ENCODE assay signal across 19 cellular contexts in the genomic region with DNA sequence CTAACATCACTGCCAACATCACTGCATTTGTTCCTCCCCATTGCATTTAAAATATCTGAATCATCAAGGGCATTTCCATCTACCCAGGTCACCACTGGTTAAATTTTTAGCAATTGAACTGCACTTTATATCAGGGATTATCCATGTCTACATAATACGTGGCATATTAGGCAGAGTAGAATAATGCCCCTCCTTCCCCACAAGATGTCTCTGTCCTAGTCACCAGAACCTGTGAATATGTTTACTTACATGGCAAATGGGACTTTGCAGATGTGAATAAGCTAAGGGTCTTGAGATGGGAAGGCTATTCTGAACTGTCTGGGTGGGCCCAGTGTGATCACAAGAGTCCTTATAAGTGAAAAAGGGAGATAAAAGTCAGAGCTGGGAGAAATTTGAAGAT.
DNase-seq lines count a peak whose midpoint lies in the region; ATAC-seq and TF ChIP-seq lines count a peak whose summit lies in the region.
"Had no signal": no experiment of that assay in that cellular context is flagged by ENCODE, and none has a peak within 500 bp of the region (broad histone marks: within the 10 kb centered on the region; RNA-seq: fewer than 3 reads in every experiment).

No MANE protein-coding gene starts in this region.

- no peaks in the 10 kb centered on the region for H3K4me1 ChIP-seq in effector memory CD4-positive, alpha-beta T cell (ENCODE audit: control insufficient read depth, insufficient read depth, low read length, poor library complexity, severe bottlenecking)
- H3K4me1 ChIP-seq: right lobe of liver had no signal

- H3K27me3 Mint-ChIP-seq in chondrocyte (ENCODE audit: low read depth) (no peaks in the 10 kb centered on the region), T-cell (peaks cover 0 to 3% of the 10 kb centered on the region in 2 donors)
- H3K27me3 Mint-ChIP-seq: B cell; central memory CD8-positive, alpha-beta T cell; stimulated activated memory B cell treated with anti-CD40 and anti-IgM and Interleukin-4, amounts not matched to agents 10 μg/mL and 1 μg/mL and 100 μg/mL, for 72 hours had no signal

- CTCF ChIA-PET in T-cell (lab: Charles Lee) = interaction anchor here in 1 of 2 donors (1.1 kb wide), 1 partner anchor 178 kb away, joined by 3 read pairs; no protein-coding TSS in a partner anchor

- H3K36me3 ChIP-seq in effector memory CD4-positive, alpha-beta T cell (ENCODE audit: control insufficient read depth, insufficient read depth, low read length) = no peaks in the 10 kb centered on the region
- H3K36me3 ChIP-seq: right lobe of liver had no signal

- no peaks in the 10 kb centered on the region for H3K27me3 ChIP-seq in effector memory CD4-positive, alpha-beta T cell (replicated peaks; ENCODE audit: control insufficient read depth, insufficient read depth, low read length, poor library complexity, severe bottlenecking)
- H3K27me3 ChIP-seq: right lobe of liver had no signal

- no peaks in the 10 kb centered on the region for H3K9me3 Mint-ChIP-seq in chondrocyte (ENCODE audit: low read depth)
- no peaks in the 10 kb centered on the region for H3K9me3 Mint-ChIP-seq in T-cell
- H3K9me3 Mint-ChIP-seq: activated naive CD4-positive, alpha-beta T cell treated with anti-CD3 and anti-CD28 coated beads, Interleukin-2, amount 50 U/mL, for 24 hours; central memory CD8-positive, alpha-beta T cell; stimulated activated memory B cell treated with anti-CD40 and anti-IgM and Interleukin-4, amounts not matched to agents 10 μg/mL and 1 μg/mL and 100 μg/mL, for 72 hours had no signal

- TF ChIP-seq POLR2A in NB4 (IDR thresholded peaks at IDR 0.05; ENCODE audit: extremely low read depth, insufficient read length) = no peak

- no peaks in the 10 kb centered on the region for H3K36me3 Mint-ChIP-seq in chondrocyte (ENCODE audit: low read depth)
- H3K36me3 Mint-ChIP-seq in T-cell = no peaks in the 10 kb centered on the region
- H3K36me3 Mint-ChIP-seq: activated naive CD4-positive, alpha-beta T cell treated with anti-CD3 and anti-CD28 coated beads, Interleukin-2, amount 50 U/mL, for 24 hours; stimulated activated memory B cell treated with anti-CD40 and anti-IgM and Interleukin-4, amounts not matched to agents 10 μg/mL and 1 μg/mL and 100 μg/mL, for 72 hours; WTC11 had no signal

- DNase-seq in NB4 (ENCODE audit: low read depth) = peak; percentile 38
- no peak for DNase-seq in chondrocyte (ENCODE audit: low spot score)
- no peak for DNase-seq in T-cell
- no peak for DNase-seq in left lobe of liver (ENCODE audit: low spot score)
- DNase-seq in effector memory CD4-positive, alpha-beta T cell = no peak
- DNase-seq in T-helper 9 cell = no peak
- DNase-seq: NCI-H1694; NCI-H526 treated with DMSO at 0.1 percent for 48 hours; right lobe of liver; SIG-M5; stimulated activated CD4-positive, alpha-beta T cell treated with anti-CD3 and anti-CD28 coated beads, Interleukin-4, amount 100 ng/mL, for 24 hours had no signal

- POLR2A ChIA-PET in T-cell (lab: Charles Lee) = no interaction called here

- no peak overlapping the region for H3K27ac ChIP-seq in C4-2B
- H3K27ac ChIP-seq in effector memory CD4-positive, alpha-beta T cell (ENCODE audit: insufficient read depth, low read length, poor library complexity, severe bottlenecking) = no peak overlapping the region
- H3K27ac ChIP-seq: right lobe of liver had no signal

- TF ChIP-seq CTCF in C4-2B (conservative IDR thresholded peaks at IDR 0.05) = peak; percentile 11; the same call in 1 of the 2 replicates
- TF ChIP-seq CTCF in NB4 (IDR thresholded peaks at IDR 0.05; ENCODE audit: low read depth, low read length) = peak; percentile 27
- TF ChIP-seq CTCF in chondrocyte (IDR thresholded peaks at IDR 0.05) = peak; percentile 40

- H3K27ac Mint-ChIP-seq in chondrocyte (ENCODE audit: unreplicated experiment) (no peak overlapping the region), T-cell (no peak overlapping the region)
- H3K27ac Mint-ChIP-seq: activated naive CD4-positive, alpha-beta T cell treated with anti-CD3 and anti-CD28 coated beads, Interleukin-2, amount 50 U/mL, for 24 hours; B cell; stimulated activated memory B cell treated with anti-CD40 and anti-IgM and Interleukin-4, amounts not matched to agents 10 μg/mL and 1 μg/mL and 100 μg/mL, for 72 hours; WTC11 had no signal

- H3K4me3 Mint-ChIP-seq in chondrocyte (ENCODE audit: unreplicated experiment) (no peak overlapping the region), T-cell (no peak overlapping the region)
- H3K4me3 Mint-ChIP-seq: activated naive CD4-positive, alpha-beta T cell treated with anti-CD3 and anti-CD28 coated beads, Interleukin-2, amount 50 U/mL, for 24 hours; B cell; central memory CD8-positive, alpha-beta T cell; stimulated activated memory B cell treated with anti-CD40 and anti-IgM and Interleukin-4, amounts not matched to agents 10 μg/mL and 1 μg/mL and 100 μg/mL, for 72 hours; WTC11 had no signal

- peaks cover 4% of the 10 kb centered on the region for H3K4me1 Mint-ChIP-seq in chondrocyte (ENCODE audit: low read depth)
- H3K4me1 Mint-ChIP-seq in T-cell = no peaks in the 10 kb centered on the region
- H3K4me1 Mint-ChIP-seq: activated naive CD4-positive, alpha-beta T cell treated with anti-CD3 and anti-CD28 coated beads, Interleukin-2, amount 50 U/mL, for 24 hours; central memory CD8-positive, alpha-beta T cell; stimulated activated memory B cell treated with anti-CD40 and anti-IgM and Interleukin-4, amounts not matched to agents 10 μg/mL and 1 μg/mL and 100 μg/mL, for 72 hours; WTC11 had no signal

- ATAC-seq in GM18867 (IDR thresholded peaks at IDR 0.05; ENCODE audit: unreplicated experiment) (peak; percentile 41), T-cell (replicated peaks in 1 of 4) (no peak), left lobe of liver (no peak)
- ATAC-seq: right lobe of liver; stimulated activated memory B cell treated with anti-CD40 and anti-IgM and Interleukin-4, amounts not matched to agents 10 μg/mL and 1 μg/mL and 100 μg/mL, for 72 hours; WTC11 had no signal

- H3K9me3 ChIP-seq in effector memory CD4-positive, alpha-beta T cell (ENCODE audit: control insufficient read depth, low read length) = no peaks in the 10 kb centered on the region
- H3K9me3 ChIP-seq: right lobe of liver had no signal

- no peak overlapping the region for H3K4me3 ChIP-seq in NB4 (ENCODE audit: low read depth, low read length)
- no peak overlapping the region for H3K4me3 ChIP-seq in effector memory CD4-positive, alpha-beta T cell (ENCODE audit: insufficient read depth, low read depth, low read length, poor library complexity, severe bottlenecking)
- H3K4me3 ChIP-seq: lung, right lobe of liver had no signal
